ENCODE assay signal across 36 cellular contexts in genomic region chr1:203550846-203551245, GRCh38. TPM values are rescaled to one million over a fixed set of nuclear protein-coding genes. Genes with fewer than 3 reads are reported as not detected.
"Had no signal": no experiment of that assay in that cellular context is flagged by ENCODE, and none has a peak within 500 bp of the region (broad histone marks: within the 10 kb centered on the region; RNA-seq: fewer than 3 reads in every experiment).

No MANE protein-coding gene starts in this region.

- H3K9ac ChIP-seq: SK-N-SH had no signal

- H3K36me3 Mint-ChIP-seq: activated CD4-positive, alpha-beta memory T cell treated with anti-CD3 and anti-CD28 coated beads for 36 hours; activated naive CD4-positive, alpha-beta T cell treated with anti-CD3 and anti-CD28 coated beads, Interleukin-2, amount 50 U/mL, for 72 hours; brain had no signal

- H3K27me3 ChIP-seq: Peyer's patch, SJSA1 had no signal

- H3K9me3 ChIP-seq: Peyer's patch, SJSA1, SK-N-SH had no signal

- H3K4me1 Mint-ChIP-seq: activated B cell treated with CpG ODN at 0.5 μM for 24 hours had no signal

- H3K4me3 Mint-ChIP-seq: activated B cell treated with CpG ODN at 0.5 μM for 24 hours; activated CD4-positive, alpha-beta memory T cell treated with anti-CD3 and anti-CD28 coated beads for 36 hours; activated naive CD4-positive, alpha-beta T cell treated with anti-CD3 and anti-CD28 coated beads for 36 hours; activated T-cell treated with anti-CD3 and anti-CD28 coated beads, Interleukin-2, amount 50 U/mL, for 4 hours; activated T-helper 1 cell treated with anti-CD3 and anti-CD28 coated beads, Interleukin-12 subunit alpha, Interleukin-12 subunit beta, Interleukin-2, Interleukin-4 antibody, amounts not matched to agents 30 ng/mL and 10 ng/mL and 1 ng/mL, durations not matched to agents 14 hours and 24 hours and 36 hours; brain; T-helper 1 cell treated with Interleukin-12 subunit alpha and Interleukin-12 subunit beta and Interleukin-4 antibody, amounts not matched to agents 30 μg/mL and 1 μg/mL, for 36 hours; T-helper 2 cell treated with Interferon-gamma antibody and Interleukin-4, amounts not matched to agents 5 μg/mL and 100 μg/mL, for 36 hours had no signal

- H3K36me3 ChIP-seq: Peyer's patch, SJSA1 had no signal

- H3K4me2 ChIP-seq: SK-N-SH had no signal

- H3K4me3 ChIP-seq: Peyer's patch, SJSA1 had no signal

- H3K27ac ChIP-seq: Peyer's patch, SJSA1 had no signal

- H3K9me3 Mint-ChIP-seq: activated B cell treated with CpG ODN at 0.5 μM for 24 hours; activated CD4-positive, alpha-beta memory T cell treated with anti-CD3 and anti-CD28 coated beads for 36 hours; activated naive CD4-positive, alpha-beta T cell treated with anti-CD3 and anti-CD28 coated beads for 36 hours; activated naive CD4-positive, alpha-beta T cell treated with anti-CD3 and anti-CD28 coated beads, Interleukin-2, amount 50 U/mL, for 72 hours; activated T-cell treated with anti-CD3 and anti-CD28 coated beads, Interleukin-2, amount 50 U/mL, for 4 hours; activated T-helper 1 cell treated with anti-CD3 and anti-CD28 coated beads, Interleukin-12 subunit alpha, Interleukin-12 subunit beta, Interleukin-2, Interleukin-4 antibody, amounts not matched to agents 30 ng/mL and 10 ng/mL and 1 ng/mL, durations not matched to agents 14 hours and 24 hours and 36 hours; brain; T-helper 1 cell treated with Interleukin-12 subunit alpha and Interleukin-12 subunit beta and Interleukin-4 antibody, amounts not matched to agents 30 μg/mL and 1 μg/mL, for 36 hours; T-helper 2 cell treated with Interferon-gamma antibody and Interleukin-4, amounts not matched to agents 5 μg/mL and 100 μg/mL, for 36 hours had no signal

- DNase-seq: activated B cell treated with CpG ODN at 0.5 μM for 24 hours; activated CD4-positive, alpha-beta memory T cell treated with anti-CD3 and anti-CD28 coated beads for 36 hours; activated CD4-positive, alpha-beta T cell treated with anti-CD3 and anti-CD28 coated beads for 4 hours; activated CD4-positive, alpha-beta T cell treated with anti-CD3 and anti-CD28 coated beads, Interleukin-2, amount 50 U/mL, for 1 hour; activated CD4-positive, CD25-positive, alpha-beta regulatory T cell treated with anti-CD3 and anti-CD28 coated beads, Interleukin-2, amount 50 U/mL, for 72 hours; activated CD8-positive, alpha-beta memory T cell treated with anti-CD3 and anti-CD28 coated beads, Interleukin-2, amount 50 U/mL, for 4 hours; activated gamma-delta T cell treated with Interleukin-2 at 50 U/mL for 16 hours; activated naive CD4-positive, alpha-beta T cell treated with anti-CD3 and anti-CD28 coated beads for 36 hours; activated T-cell treated with anti-CD3 and anti-CD28 coated beads for 4 hours; activated T-cell treated with anti-CD3 and anti-CD28 coated beads, Interleukin-2, amount 50 U/mL, for 4 hours; anterior cingulate cortex; central memory CD4-positive, alpha-beta T cell; Kasumi-1; KG1; MM.1S; MV-4-11; NCI-H1092; NCI-H1436 treated with DMSO at 0.1 percent for 48 hours; NCI-H1694 treated with DMSO at 0.1 percent for 48 hours; NCI-H2029 treated with DMSO at 0.1 percent for 48 hours; NCI-H2107; NCI-H2171; NCI-H510A; NCI-H526 treated with DMSO at 0.1 percent for 48 hours; NCI-H82; Peyer's patch; RPMI8226; SHP77 treated with DMSO at 0.1 percent for 48 hours; SK-N-SH had no signal

- H3K27ac Mint-ChIP-seq: activated B cell treated with CpG ODN at 0.5 μM for 24 hours; activated CD4-positive, alpha-beta memory T cell treated with anti-CD3 and anti-CD28 coated beads for 36 hours; activated naive CD4-positive, alpha-beta T cell treated with anti-CD3 and anti-CD28 coated beads for 36 hours; activated naive CD4-positive, alpha-beta T cell treated with anti-CD3 and anti-CD28 coated beads, Interleukin-2, amount 50 U/mL, for 72 hours; activated T-helper 1 cell treated with anti-CD3 and anti-CD28 coated beads, Interleukin-12 subunit alpha, Interleukin-12 subunit beta, Interleukin-2, Interleukin-4 antibody, amounts not matched to agents 30 ng/mL and 10 ng/mL and 1 ng/mL, durations not matched to agents 14 hours and 24 hours and 36 hours; brain; T-helper 1 cell treated with Interleukin-12 subunit alpha and Interleukin-12 subunit beta and Interleukin-4 antibody, amounts not matched to agents 30 μg/mL and 1 μg/mL, for 36 hours; T-helper 2 cell treated with Interferon-gamma antibody and Interleukin-4, amounts not matched to agents 5 μg/mL and 100 μg/mL, for 36 hours had no signal

RNA-seq across cellular contexts. Expression of gene OPTC, which starts 56.9 kb away (rescaled TPM):
- total RNA-seq: activated B cell treated with CpG ODN at 0.5 μM for 24 hours; activated CD4-positive, alpha-beta memory T cell treated with anti-CD3 and anti-CD28 coated beads for 36 hours; activated naive CD4-positive, alpha-beta T cell treated with anti-CD3 and anti-CD28 coated beads for 36 hours; activated naive CD4-positive, alpha-beta T cell treated with anti-CD3 and anti-CD28 coated beads, Interleukin-2, amount 50 U/mL, for 72 hours; activated T-cell treated with anti-CD3 and anti-CD28 coated beads, Interleukin-2, amount 50 U/mL, for 4 hours; activated T-helper 1 cell treated with anti-CD3 and anti-CD28 coated beads, Interleukin-12 subunit alpha, Interleukin-12 subunit beta, Interleukin-2, Interleukin-4 antibody, amounts not matched to agents 30 ng/mL and 10 ng/mL and 1 ng/mL, durations not matched to agents 14 hours and 24 hours and 36 hours; bronchial epithelial cell; Peyer's patch; SJSA1 had no signal
- polyA plus RNA-seq: SK-N-SH had no signal
